In genomic region chr5:43179836-43180235, GRCh38 we compare ENCODE assay signal across 21 cellular contexts. TPM values are rescaled to one million over a fixed set of nuclear protein-coding genes. Genes with fewer than 3 reads are reported as not detected.
A peak's percentile ranks its signal among the peaks of the same experiment; 100 is the strongest.
DNase-seq lines count a peak whose midpoint lies in the region; ATAC-seq and TF ChIP-seq lines count a peak whose summit lies in the region.
"Had no signal": no experiment of that assay in that cellular context is flagged by ENCODE, and none has a peak within 500 bp of the region (broad histone marks: within the 10 kb centered on the region; RNA-seq: fewer than 3 reads in every experiment).

No MANE protein-coding gene starts in this region.

- H3K9me2 ChIP-seq in GM23338 (ENCODE audit: insufficient read depth) (no peaks in the 10 kb centered on the region; the same call in 1 of the 2 replicates), Karpas-422 (replicated peaks; ENCODE audit: insufficient read depth, low read length) (no peaks in the 10 kb centered on the region)

- TF ChIP-seq CTCF in GM23338 (conservative IDR thresholded peaks at IDR 0.05; ENCODE audit: low read depth in 2 of 2) = no peak
- no peak for TF ChIP-seq CTCF in progenitor cell of endocrine pancreas (IDR thresholded peaks at IDR 0.05; ENCODE audit: unreplicated experiment)

- H3K79me2 ChIP-seq in GM23338 (replicated peaks; ENCODE audit: insufficient read depth) (no peaks in the 10 kb centered on the region), Karpas-422 (ENCODE audit: low read length) (peaks cover 20% of the 10 kb centered on the region)

- H3K27ac Mint-ChIP-seq in GM23338 (peak overlapping the region; percentile 72), progenitor cell of endocrine pancreas (peak overlapping the region; percentile 88), T-helper 17 cell (no peak overlapping the region)
- H3K27ac Mint-ChIP-seq in activated T-helper 17 cell treated with anti-CD3 and anti-CD28 coated beads, Interleukin-2, amount 50 U/mL, for 72 hours = peak overlapping the region; percentile 36

- peaks cover 23% of the 10 kb centered on the region for H3K4me1 ChIP-seq in GM23338 (ENCODE audit: insufficient read depth)
- H3K4me1 ChIP-seq in Karpas-422 (ENCODE audit: low read length) = peaks cover 63% of the 10 kb centered on the region
- H3K4me1 ChIP-seq: BLaER1 had no signal

- 0 out of 2 replicates have a peak, but pooled peaks cover 5% of the 10 kb centered on the region for H3F3A ChIP-seq in GM23338 (replicated peaks; ENCODE audit: low read depth)

- H3K9me3 ChIP-seq in Karpas-422 (ENCODE audit: low read length) = no peaks in the 10 kb centered on the region
- no peaks in the 10 kb centered on the region for H3K9me3 ChIP-seq in MG63
- H3K9me3 ChIP-seq in T-helper 17 cell (ENCODE audit: control insufficient read depth, low read length, poor library complexity, severe bottlenecking) = no peaks in the 10 kb centered on the region
- H3K9me3 ChIP-seq: BLaER1 had no signal

- H4K20me1 ChIP-seq in GM23338 (replicated peaks; ENCODE audit: insufficient read depth) = 0 out of 2 replicates have a peak, but pooled peaks cover 7% of the 10 kb centered on the region
- H4K20me1 ChIP-seq in Karpas-422 (ENCODE audit: insufficient read depth, low read depth, low read length) = no peaks in the 10 kb centered on the region

- H3K27me3 ChIP-seq in GM23338 (ENCODE audit: insufficient read depth) = no peaks in the 10 kb centered on the region
- H3K27me3 ChIP-seq in Karpas-422 (ENCODE audit: low read length) = no peaks in the 10 kb centered on the region
- H3K27me3 ChIP-seq in MG63 = no peaks in the 10 kb centered on the region
- H3K27me3 ChIP-seq: BLaER1 had no signal

- H3K36me3 ChIP-seq in GM23338 (ENCODE audit: insufficient read depth) = no peaks in the 10 kb centered on the region
- H3K36me3 ChIP-seq in Karpas-422 (ENCODE audit: insufficient read depth, low read length) = peaks cover 36% of the 10 kb centered on the region; the same call in 1 of the 2 replicates
- peaks cover 15% of the 10 kb centered on the region for H3K36me3 ChIP-seq in MG63

- peaks cover 3% of the 10 kb centered on the region for H3K27me3 Mint-ChIP-seq in GM23338 (ENCODE audit: insufficient read depth, low read depth, poor library complexity)
- H3K27me3 Mint-ChIP-seq in activated T-helper 17 cell treated with anti-CD3 and anti-CD28 coated beads, Interleukin-2, amount 50 U/mL, for 72 hours = no peaks in the 10 kb centered on the region
- no peaks in the 10 kb centered on the region for H3K27me3 Mint-ChIP-seq in progenitor cell of endocrine pancreas
- H3K27me3 Mint-ChIP-seq in T-helper 17 cell = no peaks in the 10 kb centered on the region
- H3K27me3 Mint-ChIP-seq: CD4-positive, CD25-positive, alpha-beta regulatory T cell had no signal

- H3K4me2 ChIP-seq in GM23338 (peak overlapping the region; percentile 51), Karpas-422 (ENCODE audit: low read depth, low read length, poor library complexity, severe bottlenecking) (peak overlapping the region; percentile 82)
- H3K4me2 ChIP-seq: BLaER1 had no signal

- H3K4me3 Mint-ChIP-seq in GM23338 (no peak overlapping the region), progenitor cell of endocrine pancreas (ENCODE audit: low read depth) (no peak overlapping the region), T-helper 17 cell (no peak overlapping the region)
- H3K4me3 Mint-ChIP-seq in activated T-helper 17 cell treated with anti-CD3 and anti-CD28 coated beads, Interleukin-2, amount 50 U/mL, for 72 hours = no peak overlapping the region
- H3K4me3 Mint-ChIP-seq: CD4-positive, CD25-positive, alpha-beta regulatory T cell; CD8-positive, alpha-beta T cell had no signal

- 0 out of 2 replicates have a peak overlapping the region, but pooled peaks have one; percentile 5 for H3K4me3 ChIP-seq in GM23338
- peak overlapping the region; percentile 52 for H3K4me3 ChIP-seq in Karpas-422 (ENCODE audit: low read length)
- no peak overlapping the region for H3K4me3 ChIP-seq in MG63
- H3K4me3 ChIP-seq: BLaER1, GM12878 had no signal

- no peak for DNase-seq in GM23338 (ENCODE audit: low spot score)
- peak; percentile 97 for DNase-seq in Karpas-422
- DNase-seq in progenitor cell of endocrine pancreas (ENCODE audit: low spot score, unreplicated experiment) = no peak
- DNase-seq in NCI-H1092 (lab: John Stamatoyannopoulos, UW) = no peak
- no peak for DNase-seq in stimulated activated CD4-positive, alpha-beta T cell treated with anti-CD3 and anti-CD28 coated beads, Interleukin-4, amount 100 ng/mL, for 1 hour
- no peak for DNase-seq in MG63
- no peak for DNase-seq in T-helper 17 cell
- DNase-seq: CD4-positive, CD25-positive, alpha-beta regulatory T cell; CD8-positive, alpha-beta T cell; DMS 273 treated with DMSO at 0.1 percent for 48 hours; DMS79; EL; GDM1; H7 had no signal

- H3K9me3 Mint-ChIP-seq in GM23338 = no peaks in the 10 kb centered on the region
- no peaks in the 10 kb centered on the region for H3K9me3 Mint-ChIP-seq in activated T-helper 17 cell treated with anti-CD3 and anti-CD28 coated beads, Interleukin-2, amount 50 U/mL, for 72 hours
- H3K9me3 Mint-ChIP-seq in progenitor cell of endocrine pancreas (ENCODE audit: low read depth) = no peaks in the 10 kb centered on the region
- H3K9me3 Mint-ChIP-seq: CD4-positive, CD25-positive, alpha-beta regulatory T cell; CD8-positive, alpha-beta T cell had no signal

- H3K4me1 Mint-ChIP-seq in GM23338 (peaks cover 32% of the 10 kb centered on the region), progenitor cell of endocrine pancreas (ENCODE audit: low read depth) (no peaks in the 10 kb centered on the region), T-helper 17 cell (no peaks in the 10 kb centered on the region)
- no peaks in the 10 kb centered on the region for H3K4me1 Mint-ChIP-seq in activated T-helper 17 cell treated with anti-CD3 and anti-CD28 coated beads, Interleukin-2, amount 50 U/mL, for 72 hours

- peak overlapping the region; percentile 65 for H3K9ac ChIP-seq in Karpas-422 (ENCODE audit: low read length)
- H3K9ac ChIP-seq: BLaER1 had no signal

- peaks cover 6% of the 10 kb centered on the region; the same call in 2 of the 3 replicates for H3K36me3 Mint-ChIP-seq in GM23338 (ENCODE audit: low read depth)
- H3K36me3 Mint-ChIP-seq in activated T-helper 17 cell treated with anti-CD3 and anti-CD28 coated beads, Interleukin-2, amount 50 U/mL, for 72 hours (ENCODE audit: low read depth) = peaks cover 56% of the 10 kb centered on the region
- H3K36me3 Mint-ChIP-seq in progenitor cell of endocrine pancreas (ENCODE audit: insufficient read depth) = peaks cover 5% of the 10 kb centered on the region
- no peaks in the 10 kb centered on the region for H3K36me3 Mint-ChIP-seq in T-helper 17 cell (ENCODE audit: low read depth)

- peak; percentile 47; the same call in 2 of the 3 replicates for ATAC-seq in GM23338
- no peak for ATAC-seq in activated T-helper 17 cell treated with anti-CD3 and anti-CD28 coated beads, Interleukin-2, amount 50 U/mL, for 72 hours (replicated peaks)
- no peak for ATAC-seq in T-helper 17 cell
- ATAC-seq: CD8-positive, alpha-beta T cell; GM12878; HCT116 had no signal

- H2AFZ ChIP-seq in GM23338 (no peak overlapping the region), Karpas-422 (ENCODE audit: low read length) (no peak overlapping the region)

- H3K27ac ChIP-seq in GM23338 (ENCODE audit: low read depth) (peak overlapping the region; percentile 4; the same call in 1 of the 2 replicates), Karpas-422 (ENCODE audit: low read length) (peak overlapping the region; percentile 100)
- H3K27ac ChIP-seq: BLaER1, C4-2B had no signal

TF ChIP-seq in GM23338, 12 proteins besides CTCF, POLR2A, EP300 and RAD21 (continues in another document):
- TF ChIP-seq ETS1 (IDR thresholded peaks at IDR 0.05) (no peak), JUNB (IDR thresholded peaks at IDR 0.05; ENCODE audit: unreplicated experiment) (no peak), ZNF331 (CRISPR knock-in tag; IDR thresholded peaks at IDR 0.05; ENCODE audit: low read depth) (no peak), ZNF114 (CRISPR knock-in tag; IDR thresholded peaks at IDR 0.05) (no peak)

RNA-seq across cellular contexts. Expression of gene NIM1K, which starts 12.2 kb away (rescaled TPM):
- not detected in 2 replicates for total RNA-seq in GM23338 (2014; rRNA removed; shearing (Covaris generic))
- not detected in 2 replicates for polyA plus RNA-seq in GM23338 (2016; fragmentation: Nextera tagmentation; extraction: Ambion mirVana)
- 9.3 and 10.2 TPM in 2 replicates for total RNA-seq in Karpas-422 (2014; rRNA removed; shearing (Covaris generic); ENCODE audit: low replicate concordance)
- 1 to 10 TPM; 1.7 to 4.3 TPM for total RNA-seq in activated T-helper 17 cell treated with anti-CD3 and anti-CD28 coated beads, Interleukin-2, amount 50 U/mL, for 72 hours
- total RNA-seq in progenitor cell of endocrine pancreas (0.19 and 0.49 TPM in 2 replicates), T-helper 17 cell (1 to 10 TPM in 1 of 2 donors, under 1 TPM in 1; 0.76 to 1.1 TPM)
- total RNA-seq in MG63 (2014; rRNA removed; shearing (Covaris generic); ENCODE audit: low replicate concordance) = not detected in 2 replicates
- total RNA-seq: A172, H1, H7 had no signal
- polyA plus RNA-seq: H1 had no signal

RNA-seq across cellular contexts. Expression of gene ZNF131, which starts 59.1 kb away (rescaled TPM):
- total RNA-seq in GM23338 (2014; rRNA removed; shearing (Covaris generic)) = 38.0 and 42.6 TPM in 2 replicates
- polyA plus RNA-seq in GM23338 (2016; fragmentation: Nextera tagmentation; extraction: Ambion mirVana) = 64.2 and 66.9 TPM in 2 replicates
- total RNA-seq in Karpas-422 (2014; rRNA removed; shearing (Covaris generic); ENCODE audit: low replicate concordance) = 64.1 and 78.0 TPM in 2 replicates
- total RNA-seq in activated T-helper 17 cell treated with anti-CD3 and anti-CD28 coated beads, Interleukin-2, amount 50 U/mL, for 72 hours = 10 to 100 TPM; 34.3 to 43.6 TPM
- total RNA-seq in progenitor cell of endocrine pancreas = 46.9 and 54.7 TPM in 2 replicates
- total RNA-seq in MG63 (2014; rRNA removed; shearing (Covaris generic); ENCODE audit: low replicate concordance) = 22.1 and 64.4 TPM in 2 replicates
- 10 to 100 TPM; 68.0 to 69.9 TPM for total RNA-seq in T-helper 17 cell
